In genomic region chr13:49629947-49630346, GRCh38 we compare ENCODE assay signal across 1 cellular context.
TF ChIP-seq lines count a peak whose summit lies in the region.

No MANE protein-coding gene starts in this region.

TF ChIP-seq in K562, 482 proteins besides CTCF, POLR2A, EP300 and RAD21 (continued from another document):
- TF ChIP-seq MNT (conservative IDR thresholded peaks at IDR 0.05) (no peak), POLR3A (IDR thresholded peaks at IDR 0.05; ENCODE audit: borderline replicate concordance, extremely low read depth, insufficient read depth, insufficient read length) (no peak), CTBP1 (IDR thresholded peaks at IDR 0.05; ENCODE audit: borderline replicate concordance) (peak; percentile 67), PURB (CRISPR knock-in tag; IDR thresholded peaks at IDR 0.05; ENCODE audit: low read depth) (no peak), ZNF140 (CRISPR knock-in tag; IDR thresholded peaks at IDR 0.05) (no peak), RBFOX2 (IDR thresholded peaks at IDR 0.05; ENCODE audit: low read depth, low read length) (no peak)
